Comparison of ENCODE assay signal across 8 cellular contexts in the genomic region with DNA sequence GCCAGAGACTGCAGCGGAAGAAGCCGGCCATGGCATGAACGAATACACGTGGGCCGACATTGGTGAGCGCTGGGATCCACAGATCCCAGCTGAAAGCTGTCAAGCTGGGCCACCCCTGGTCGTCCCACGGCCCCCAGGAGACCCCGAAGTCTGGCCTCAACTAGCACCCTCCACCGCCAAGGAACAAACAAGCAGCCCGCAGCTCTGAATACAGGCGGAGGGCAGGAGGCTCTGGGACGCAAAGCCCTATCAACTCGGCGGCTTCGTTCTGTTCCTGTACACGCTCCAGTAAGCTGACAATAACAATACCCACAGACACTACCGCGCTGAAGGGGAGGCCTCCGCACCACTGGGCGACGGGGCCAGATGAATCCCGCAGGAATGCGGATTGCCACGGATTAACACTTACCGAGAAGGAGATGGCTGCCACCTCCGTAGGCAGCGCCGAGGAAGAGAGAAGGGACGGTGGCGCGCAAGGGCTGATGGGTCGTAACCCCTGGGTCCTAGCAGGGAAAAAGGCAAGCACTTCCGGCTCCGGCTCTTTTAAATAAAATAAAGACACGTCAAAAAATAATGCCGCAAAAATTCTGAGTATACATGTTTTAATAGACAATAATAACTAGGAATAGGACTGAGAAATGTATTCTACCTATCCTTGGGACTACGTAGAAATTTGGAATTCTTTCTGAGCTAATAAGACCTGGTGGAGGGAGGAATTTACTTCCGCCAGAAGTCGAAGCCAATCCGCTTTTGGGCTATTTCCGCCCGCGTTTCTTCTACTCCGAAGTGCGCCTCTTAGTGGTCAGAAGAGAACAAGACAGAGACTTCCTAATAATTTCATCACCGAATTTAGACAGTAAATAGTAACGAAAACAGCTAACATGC. TPM values are rescaled to one million over a fixed set of nuclear protein-coding genes. Genes with fewer than 3 reads are reported as not detected.
A peak's percentile ranks its signal among the peaks of the same experiment; 100 is the strongest.
DNase-seq lines count a peak whose midpoint lies in the region; ATAC-seq, FAIRE-seq and TF ChIP-seq lines count a peak whose summit lies in the region.

A gene (minus strand): TSS at position 481 of the 885 bp plus-strand sequence. CDS start 1,328 bp downstream, outside the sequence.

- peak; percentile 78 for FAIRE-seq in GM19239 (lab: Jason Lieb, UNC)

- H3K4me3 ChIP-seq in BJ (ENCODE audit: low read depth, low read length): peak within 1 kb of the TSS; percentile 69

- peak; percentile 81 for DNase-seq in BJ (ENCODE audit: low read depth)
- peak; percentile 74 for DNase-seq in GM19239 (ENCODE audit: insufficient read length, low spot score)
- peak; percentile 82 to 89 for DNase-seq in NCI-H524 (lab: John Stamatoyannopoulos, UW)
- DNase-seq in activated CD4-positive, alpha-beta T cell treated with anti-CD3 and anti-CD28 coated beads for 36 hours: peak; percentile 92
- DNase-seq in kidney tubule cell (ENCODE audit: low spot score): peak; percentile 96
- DNase-seq in stimulated activated CD4-positive, alpha-beta T cell treated with anti-CD3 and anti-CD28 coated beads, Interleukin-1b, Interleukin-23, amount 100 ng/mL, for 24 hours (ENCODE audit: low read depth in 4 of 4, low spot score in 1 of 4): peak; percentile 57 to 75 (median 72)

- intact Hi-C loops in activated CD4-positive, alpha-beta T cell treated with anti-CD3 and anti-CD28 coated beads for 36 hours (cut with DNase I, micrococcal nuclease): loop anchor here (1.0 to 10.0 kb wide), 12 partner anchors 27 to 1333 kb away; a partner anchor contains a TSS

- peaks cover 8% of the 10 kb centered on the region for H3K36me3 ChIP-seq in BJ (ENCODE audit: control insufficient read depth, insufficient read depth, low read length)

- H3K27me3 ChIP-seq in BJ (ENCODE audit: control insufficient read depth, insufficient read depth, low read length): no peaks in the 10 kb centered on the region

- TF ChIP-seq CTCF in BJ (IDR thresholded peaks at IDR 0.05; ENCODE audit: insufficient read depth, low read depth, low read length): peak; percentile 83

- H3K27ac ChIP-seq in cingulate gyrus (ENCODE audit: low read depth, low read length): peak within 1 kb of the TSS; percentile 95

- H3K4me3 Mint-ChIP-seq in activated CD4-positive, alpha-beta T cell treated with anti-CD3 and anti-CD28 coated beads for 36 hours: peak within 1 kb of the TSS; percentile 98

- H3K27ac Mint-ChIP-seq in activated CD4-positive, alpha-beta T cell treated with anti-CD3 and anti-CD28 coated beads for 36 hours: peak within 1 kb of the TSS; percentile 99

- POLR2A ChIA-PET in BJ (lab: Charles Lee): no interaction called here
- POLR2A ChIA-PET in activated CD4-positive, alpha-beta T cell treated with anti-CD3 and anti-CD28 coated beads for 36 hours (lab: Charles Lee): interaction anchor here (0.7 to 2.9 kb wide), 8 partner anchors 9 to 234 kb away, joined by 3 to 26 read pairs (median 3); no protein-coding TSS in a partner anchor

- H3K36me3 Mint-ChIP-seq in activated CD4-positive, alpha-beta T cell treated with anti-CD3 and anti-CD28 coated beads for 36 hours (ENCODE audit: low read depth): peaks cover 50% of the 10 kb centered on the region

- no peaks in the 10 kb centered on the region for H3K9me3 Mint-ChIP-seq in activated CD4-positive, alpha-beta T cell treated with anti-CD3 and anti-CD28 coated beads for 36 hours (ENCODE audit: low read depth)

- no peaks in the 10 kb centered on the region for H3K27me3 Mint-ChIP-seq in activated CD4-positive, alpha-beta T cell treated with anti-CD3 and anti-CD28 coated beads for 36 hours

- peaks cover 43% of the 10 kb centered on the region for H3K4me1 Mint-ChIP-seq in activated CD4-positive, alpha-beta T cell treated with anti-CD3 and anti-CD28 coated beads for 36 hours

- CTCF ChIA-PET in BJ (lab: Yijun Ruan, JAX): interaction anchor here (0.6 to 4.3 kb wide), 30 partner anchors 10 to 286 kb away, joined by 3 to 36 read pairs (median 4); a partner anchor contains a TSS
- CTCF ChIA-PET in activated CD4-positive, alpha-beta T cell treated with anti-CD3 and anti-CD28 coated beads for 36 hours (lab: Charles Lee): interaction anchor here (0.6 to 2.6 kb wide), 33 partner anchors 10 to 357 kb away, joined by 3 to 22 read pairs (median 4); no protein-coding TSS in a partner anchor

- peak; percentile 76 for ATAC-seq in HG03457 (IDR thresholded peaks at IDR 0.05; ENCODE audit: unreplicated experiment)
- peak; percentile 90 for ATAC-seq in activated CD4-positive, alpha-beta T cell treated with anti-CD3 and anti-CD28 coated beads for 36 hours

RNA-seq across cellular contexts. Expression of the gene that starts here (rescaled TPM):
- 3,018 and 4,118 TPM in 2 replicates for polyA plus RNA-seq in BJ (2011; rRNA removed)
- polyA minus RNA-seq in BJ (2011; rRNA and poly(A)+ RNA removed): 571 and 926 TPM in 2 replicates
- total RNA-seq in activated CD4-positive, alpha-beta T cell treated with anti-CD3 and anti-CD28 coated beads for 36 hours: 1,000 to 10,000 TPM; 2,842 to 4,727 TPM

Comparison
In these comparisons a context has a peak if more than half of its experiments do, and no peak if none do; other contexts are left out.
1. Peak in every context shown above with its lines: DNase-seq, ATAC-seq, H3K4me3 ChIP-seq and H3K27ac ChIP-seq.